In the genomic region with DNA sequence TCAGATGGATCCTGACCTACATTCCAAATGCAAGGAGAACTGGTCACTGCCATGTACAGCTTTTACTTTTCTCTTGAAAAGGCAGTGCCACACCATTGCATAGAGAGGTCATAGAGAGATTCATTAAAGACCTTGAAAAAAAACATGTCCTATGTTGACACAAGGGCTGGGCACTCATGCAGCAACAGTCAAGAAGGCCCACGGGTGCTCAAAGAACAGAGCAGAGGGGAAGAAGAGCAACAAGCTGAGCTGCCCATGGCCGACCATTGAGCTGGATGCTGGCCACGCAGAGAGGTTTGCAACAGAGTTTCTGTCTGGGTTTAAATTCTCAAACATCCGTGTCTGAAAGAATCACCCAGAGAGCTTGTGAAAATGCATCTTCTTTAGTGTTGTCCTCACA, we compare ENCODE assay signal across 22 cellular contexts.
"Had no signal": no experiment of that assay in that cellular context is flagged by ENCODE, and none has a peak within 500 bp of the region (broad histone marks: within the 10 kb centered on the region; RNA-seq: fewer than 3 reads in every experiment).

No MANE protein-coding gene starts in this region.

- H3K36me3 ChIP-seq: gastrocnemius medialis, right lobe of liver, thoracic aorta had no signal

- H3K36me3 Mint-ChIP-seq: immature natural killer cell; natural killer cell treated with Interleukin-12 subunit alpha and Interleukin-12 subunit beta and Interleukin-15 and Interleukin-18, amount 100 ng/mL, for 72 hours had no signal

- H3K27ac Mint-ChIP-seq: endodermal cell; immature natural killer cell; natural killer cell treated with Interleukin-12 subunit alpha and Interleukin-12 subunit beta and Interleukin-15 and Interleukin-18, amount 100 ng/mL, for 72 hours; stimulated activated naive CD8-positive, alpha-beta T cell treated with anti-CD3 and anti-CD28 coated beads, Interleukin-15, amount 100 ng/mL, for 72 hours had no signal

- H3K27me3 Mint-ChIP-seq: stimulated activated naive B cell treated with anti-CD40 and anti-IgM and Interleukin-4, amounts not matched to agents 10 μg/mL and 1 μg/mL and 100 μg/mL, for 72 hours; stimulated activated naive CD8-positive, alpha-beta T cell treated with anti-CD3 and anti-CD28 coated beads, Interleukin-15, amount 100 ng/mL, for 72 hours had no signal

- H3K27me3 ChIP-seq: gastrocnemius medialis, right lobe of liver had no signal

- DNase-seq: dermis blood vessel endothelial cell; effector CD4-positive, alpha-beta T cell; gastrocnemius medialis; immature natural killer cell; kidney; left colon; left ventricle myocardium superior; mesenchymal stem cell; occipital lobe; psoas muscle; retina; right lobe of liver; stimulated activated CD4-positive, alpha-beta T cell treated with anti-CD3 and anti-CD28 coated beads, Interleukin-2, amount 100 ng/mL, for 24 hours; stimulated activated CD4-positive, alpha-beta T cell treated with anti-CD3 and anti-CD28 coated beads, Interleukin-4, amount 100 ng/mL, for 4 hours; stimulated activated naive B cell treated with anti-CD40 and anti-IgM and Interleukin-4, amounts not matched to agents 10 μg/mL and 1 μg/mL and 100 μg/mL, for 72 hours; stimulated activated naive CD8-positive, alpha-beta T cell treated with anti-CD3 and anti-CD28 coated beads, Interleukin-15, amount 100 ng/mL, for 72 hours; trophoblast cell had no signal

- H3K4me1 Mint-ChIP-seq: endodermal cell; stimulated activated naive B cell treated with anti-CD40 and anti-IgM and Interleukin-4, amounts not matched to agents 10 μg/mL and 1 μg/mL and 100 μg/mL, for 72 hours had no signal

- H3K4me3 ChIP-seq: gastrocnemius medialis, lung, psoas muscle, right lobe of liver, thoracic aorta had no signal

- ATAC-seq: gastrocnemius medialis; left colon; left ventricle myocardium superior; natural killer cell treated with Interleukin-12 subunit alpha and Interleukin-12 subunit beta and Interleukin-15 and Interleukin-18, amount 100 ng/mL, for 72 hours; psoas muscle; right lobe of liver; stimulated activated naive B cell treated with anti-CD40 and anti-IgM and Interleukin-4, amounts not matched to agents 10 μg/mL and 1 μg/mL and 100 μg/mL, for 72 hours; stimulated activated naive CD8-positive, alpha-beta T cell treated with anti-CD3 and anti-CD28 coated beads, Interleukin-15, amount 100 ng/mL, for 72 hours had no signal

- H3K9me3 ChIP-seq: gastrocnemius medialis, psoas muscle, right lobe of liver, thoracic aorta had no signal

- H3K9me3 Mint-ChIP-seq: endodermal cell; immature natural killer cell; natural killer cell treated with Interleukin-12 subunit alpha and Interleukin-12 subunit beta and Interleukin-15 and Interleukin-18, amount 100 ng/mL, for 72 hours; stimulated activated naive B cell treated with anti-CD40 and anti-IgM and Interleukin-4, amounts not matched to agents 10 μg/mL and 1 μg/mL and 100 μg/mL, for 72 hours; stimulated activated naive CD8-positive, alpha-beta T cell treated with anti-CD3 and anti-CD28 coated beads, Interleukin-15, amount 100 ng/mL, for 72 hours had no signal

- H3K4me1 ChIP-seq: gastrocnemius medialis, psoas muscle, right lobe of liver had no signal

- H3K4me3 Mint-ChIP-seq: endodermal cell; immature natural killer cell; natural killer cell treated with Interleukin-12 subunit alpha and Interleukin-12 subunit beta and Interleukin-15 and Interleukin-18, amount 100 ng/mL, for 72 hours; stimulated activated naive B cell treated with anti-CD40 and anti-IgM and Interleukin-4, amounts not matched to agents 10 μg/mL and 1 μg/mL and 100 μg/mL, for 72 hours; stimulated activated naive CD8-positive, alpha-beta T cell treated with anti-CD3 and anti-CD28 coated beads, Interleukin-15, amount 100 ng/mL, for 72 hours had no signal

- H3K27ac ChIP-seq: gastrocnemius medialis, parathyroid adenoma, psoas muscle, right lobe of liver, thoracic aorta had no signal
